Comparison of ENCODE assay signal across 18 cellular contexts in genomic region chr1:22248746-22249145, GRCh38.
"Had no signal": no experiment of that assay in that cellular context is flagged by ENCODE, and none has a peak within 500 bp of the region (broad histone marks: within the 10 kb centered on the region; RNA-seq: fewer than 3 reads in every experiment).

No MANE protein-coding gene starts in this region.

- DNase-seq: effector memory CD8-positive, alpha-beta T cell; gastrocnemius medialis; immature natural killer cell; left ventricle myocardium superior; mesendoderm; naive thymus-derived CD4-positive, alpha-beta T cell; right cardiac atrium; small intestine; stimulated activated CD4-positive, alpha-beta T cell treated with anti-CD3 and anti-CD28 coated beads, Interleukin-12 subunit alpha, Interleukin-12 subunit beta, amount 100 ng/mL, for 4 hours; stimulated activated naive CD4-positive, alpha-beta T cell; upper lobe of left lung had no signal

- ATAC-seq: effector memory CD8-positive, alpha-beta T cell; gastrocnemius medialis; left ventricle myocardium superior; naive thymus-derived CD4-positive, alpha-beta T cell; right cardiac atrium had no signal

- H3K27ac Mint-ChIP-seq: dendritic cell treated with granulocyte-macrophage colony-stimulating factor and Interleukin-4, amounts not matched to agents 40 ng/mL and 50 ng/mL, for 4 days; effector memory CD8-positive, alpha-beta T cell; immature natural killer cell; naive thymus-derived CD4-positive, alpha-beta T cell had no signal

- H3K4me1 ChIP-seq: esophagus muscularis mucosa had no signal

- FAIRE-seq: colon, keratinocyte, small intestine had no signal

- H3K4me3 ChIP-seq: esophagus muscularis mucosa, gastrocnemius medialis, lung, ovary, upper lobe of left lung had no signal

- H3K36me3 Mint-ChIP-seq: immature natural killer cell; naive thymus-derived CD4-positive, alpha-beta T cell had no signal

- H3K27me3 ChIP-seq: ovary, upper lobe of left lung had no signal

- H3K4me3 Mint-ChIP-seq: dendritic cell treated with granulocyte-macrophage colony-stimulating factor and Interleukin-4, amounts not matched to agents 40 ng/mL and 50 ng/mL, for 4 days; effector memory CD8-positive, alpha-beta T cell; immature natural killer cell; naive thymus-derived CD4-positive, alpha-beta T cell had no signal

- H3K36me3 ChIP-seq: esophagus muscularis mucosa, gastrocnemius medialis, ovary, upper lobe of left lung had no signal

- H3K27ac ChIP-seq: epithelial cell of prostate, esophagus muscularis mucosa, gastrocnemius medialis, ovary, upper lobe of left lung had no signal

- H3K9me3 Mint-ChIP-seq: dendritic cell treated with granulocyte-macrophage colony-stimulating factor and Interleukin-4, amounts not matched to agents 40 ng/mL and 50 ng/mL, for 4 days; effector memory CD8-positive, alpha-beta T cell had no signal

- H3K9me3 ChIP-seq: esophagus muscularis mucosa, gastrocnemius medialis, ovary, upper lobe of left lung had no signal

- H3K4me1 Mint-ChIP-seq: immature natural killer cell; naive thymus-derived CD4-positive, alpha-beta T cell had no signal
